26 cellular contexts compared by ENCODE assay signal in the genomic region with DNA sequence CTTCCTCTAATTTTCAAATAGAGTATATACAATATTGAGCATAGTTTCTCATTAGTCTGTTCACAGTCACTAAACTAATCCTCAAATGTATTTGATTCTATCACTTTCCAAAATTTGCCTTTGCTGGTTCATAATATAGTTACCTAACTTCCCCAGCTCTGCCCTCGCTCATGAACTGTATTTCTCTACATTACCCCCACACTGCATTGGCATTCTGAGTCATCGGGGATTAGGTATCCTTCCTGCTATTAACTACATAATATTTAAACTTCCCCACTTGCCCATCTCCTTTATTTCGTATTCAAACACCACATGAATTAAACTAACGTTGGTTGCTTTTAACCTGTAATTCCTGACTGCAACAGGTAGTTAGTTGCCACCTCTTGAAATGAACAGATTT. TPM values are rescaled to one million over a fixed set of nuclear protein-coding genes. Genes with fewer than 3 reads are reported as not detected.
A peak's percentile ranks its signal among the peaks of the same experiment; 100 is the strongest.
DNase-seq lines count a peak whose midpoint lies in the region; TF ChIP-seq lines count a peak whose summit lies in the region.
"Had no signal": no experiment of that assay in that cellular context is flagged by ENCODE, and none has a peak within 500 bp of the region (broad histone marks: within the 10 kb centered on the region; RNA-seq: fewer than 3 reads in every experiment).

No MANE protein-coding gene starts in this region.

- H3K4me2 ChIP-seq in mammary epithelial cell (ENCODE audit: insufficient read depth, low read depth, low read length): no peak overlapping the region

- BruUV-seq in mammary epithelial cell (replicated peaks; lab: Mats Ljungman, UMichigan): no TSS peak

- H3K36me3 Mint-ChIP-seq in mesothelial cell of epicardium: no peaks in the 10 kb centered on the region

- no peaks in the 10 kb centered on the region for H3K79me2 ChIP-seq in mammary epithelial cell (ENCODE audit: insufficient read depth, low read length)

- H3K4me1 Mint-ChIP-seq in mesothelial cell of epicardium: no peaks in the 10 kb centered on the region
- H3K4me1 Mint-ChIP-seq: activated B cell treated with CpG ODN at 0.5 μM for 24 hours had no signal

- H4K20me1 ChIP-seq in mammary epithelial cell (ENCODE audit: insufficient read depth, low read length): no peaks in the 10 kb centered on the region

- no peaks in the 10 kb centered on the region for H3K27me3 Mint-ChIP-seq in mesothelial cell of epicardium (ENCODE audit: low read depth)
- H3K27me3 Mint-ChIP-seq: activated B cell treated with CpG ODN at 0.5 μM for 24 hours had no signal

- H3K4me3 ChIP-seq in mammary epithelial cell (replicated peaks in 1 of 3; ENCODE audit: insufficient read depth in 1 of 3, low read depth in 2 of 3, low read length in 3 of 3): no peak overlapping the region
- H3K4me3 ChIP-seq: left lung, testis had no signal

- no peak for TF ChIP-seq CTCF in mammary epithelial cell (conservative IDR thresholded peaks at IDR 0.05 in 1 of 2, IDR thresholded peaks at IDR 0.05 in 1 of 2; ENCODE audit: extremely low read depth in 1 of 2, insufficient read depth in 1 of 2, low read depth in 1 of 2, low read length in 2 of 2)
- TF ChIP-seq CTCF in mesothelial cell of epicardium (IDR thresholded peaks at IDR 0.05; ENCODE audit: unreplicated experiment): no peak

- DNase-seq in Daoy (ENCODE audit: low read depth) (peak; percentile 35), M059J (ENCODE audit: low read depth) (peak; percentile 32), mammary epithelial cell (peak; percentile 40), kidney tubule cell (ENCODE audit: low spot score) (peak; percentile 46), mesothelial cell of epicardium (ENCODE audit: low spot score in 2 of 2, unreplicated experiment in 2 of 2) (no peak), T1000 (lab: John Stamatoyannopoulos, UW) (no peak), SIG-M5 treated with dmso at 0.1 percent for 504 hours (lab: John Stamatoyannopoulos, UW; ENCODE audit: unreplicated experiment) (no peak)
- DNase-seq: activated B cell treated with CpG ODN at 0.5 μM for 24 hours; activated CD4-positive, alpha-beta T cell treated with anti-CD3 and anti-CD28 coated beads, Interleukin-2, amount 50 U/mL, for 1 hour; activated naive CD4-positive, alpha-beta T cell; activated T-cell treated with anti-CD3 and anti-CD28 coated beads, Interleukin-2, amount 50 U/mL, for 72 hours; amniotic stem cell; effector CD8-positive, alpha-beta T cell; EL; foreskin melanocyte; HFFc6; hippocampal formation; IMR-90; left lung; NCI-H1417 treated with DMSO at 0.1 percent for 48 hours; NCI-H2081; NCI-H226; RPMI8226; stimulated activated naive CD4-positive, alpha-beta T cell treated with Interleukin-2 at 50 U/mL for 16 hours; testis had no signal

- no peaks in the 10 kb centered on the region for H3K9me3 ChIP-seq in mammary epithelial cell (replicated peaks; ENCODE audit: insufficient read depth, low read length)
- H3K9me3 ChIP-seq: left lung, neutrophil, testis had no signal

- H3K9ac ChIP-seq in mammary epithelial cell (ENCODE audit: insufficient read depth, low read length): no peak overlapping the region

- dilution Hi-C loops in mammary epithelial cell (cut with HindIII; ENCODE audit: low sequenced_read_pairs): no loop called here

- no peaks in the 10 kb centered on the region for H3K36me3 ChIP-seq in mammary epithelial cell (ENCODE audit: insufficient read depth, low read length)
- H3K36me3 ChIP-seq: left lung had no signal

- peaks cover 33% of the 10 kb centered on the region for H3K4me1 ChIP-seq in mammary epithelial cell (ENCODE audit: insufficient read depth, low read length)
- H3K4me1 ChIP-seq: left lung, testis had no signal

- intact Hi-C loops in mammary epithelial cell (cut with micrococcal nuclease): loop anchor here (1.0 kb wide), 1 partner anchor 14 kb away; no protein-coding TSS in a partner anchor

- H3K27ac Mint-ChIP-seq in mesothelial cell of epicardium: no peak overlapping the region
- H3K27ac Mint-ChIP-seq: activated B cell treated with CpG ODN at 0.5 μM for 24 hours; activated T-cell treated with anti-CD3 and anti-CD28 coated beads, Interleukin-2, amount 50 U/mL, for 72 hours; HFFc6 had no signal

- H3K27ac ChIP-seq in mammary epithelial cell (ENCODE audit: insufficient read depth, low read depth, low read length): no peak overlapping the region
- H3K27ac ChIP-seq: left lung, neutrophil, testis had no signal

- H3K27me3 ChIP-seq in mammary epithelial cell (ENCODE audit: insufficient read depth, low read length): no peaks in the 10 kb centered on the region
- H3K27me3 ChIP-seq: left lung, neutrophil, testis had no signal

- peaks cover 7% of the 10 kb centered on the region for H3K9me3 Mint-ChIP-seq in mesothelial cell of epicardium
- H3K9me3 Mint-ChIP-seq: activated B cell treated with CpG ODN at 0.5 μM for 24 hours; activated T-cell treated with anti-CD3 and anti-CD28 coated beads, Interleukin-2, amount 50 U/mL, for 72 hours; HFFc6 had no signal

- no peak overlapping the region for H2AFZ ChIP-seq in mammary epithelial cell (ENCODE audit: low read depth, low read length)

- in situ Hi-C loops in mammary epithelial cell (cut with MboI; ENCODE audit: low sequenced_read_pairs in 2 of 2): no loop called here

- CTCF ChIA-PET in mammary epithelial cell (lab: Charles Lee; ENCODE audit: low non-redundant PET): no interaction called here

- no peak overlapping the region for H3K4me3 Mint-ChIP-seq in mesothelial cell of epicardium
- H3K4me3 Mint-ChIP-seq: activated B cell treated with CpG ODN at 0.5 μM for 24 hours; activated T-cell treated with anti-CD3 and anti-CD28 coated beads, Interleukin-2, amount 50 U/mL, for 72 hours; HFFc6 had no signal

- 81% methylated on average over 4 of the region's 4 CpGs for WGBS in mammary epithelial cell (ENCODE audit: low coverage, missing lambda C conversion rate)

RNA-seq across cellular contexts. Expression of a gene that starts 14.8 kb away (rescaled TPM):
- total RNA-seq in Daoy (2014; rRNA removed; shearing (Covaris generic)): 13.6 and 21.2 TPM in 2 replicates
- 30.8 and 40.6 TPM in 2 replicates for total RNA-seq in M059J (2014; rRNA removed; shearing (Covaris generic))
- total RNA-seq in mammary epithelial cell (100 to 1,000 TPM; 112 to 248 TPM), mesothelial cell of epicardium (94.0 to 99.8 TPM (median 98.6 TPM) in 3 replicates)
- 9.7 TPM for polyA plus RNA-seq in mammary epithelial cell
- polyA minus RNA-seq in mammary epithelial cell: 161 TPM

Comparison
In these comparisons a context has a peak if more than half of its experiments do, and no peak if none do; other contexts are left out.
1. DNase-seq: peak in Daoy (single experiment), M059J (single experiment), mammary epithelial cell (single experiment) and kidney tubule cell (single experiment); none in mesothelial cell of epicardium (0 of 2), T1000 (single experiment) and SIG-M5 treated with dmso at 0.1 percent for 504 hours (single experiment).